In the genomic region with DNA sequence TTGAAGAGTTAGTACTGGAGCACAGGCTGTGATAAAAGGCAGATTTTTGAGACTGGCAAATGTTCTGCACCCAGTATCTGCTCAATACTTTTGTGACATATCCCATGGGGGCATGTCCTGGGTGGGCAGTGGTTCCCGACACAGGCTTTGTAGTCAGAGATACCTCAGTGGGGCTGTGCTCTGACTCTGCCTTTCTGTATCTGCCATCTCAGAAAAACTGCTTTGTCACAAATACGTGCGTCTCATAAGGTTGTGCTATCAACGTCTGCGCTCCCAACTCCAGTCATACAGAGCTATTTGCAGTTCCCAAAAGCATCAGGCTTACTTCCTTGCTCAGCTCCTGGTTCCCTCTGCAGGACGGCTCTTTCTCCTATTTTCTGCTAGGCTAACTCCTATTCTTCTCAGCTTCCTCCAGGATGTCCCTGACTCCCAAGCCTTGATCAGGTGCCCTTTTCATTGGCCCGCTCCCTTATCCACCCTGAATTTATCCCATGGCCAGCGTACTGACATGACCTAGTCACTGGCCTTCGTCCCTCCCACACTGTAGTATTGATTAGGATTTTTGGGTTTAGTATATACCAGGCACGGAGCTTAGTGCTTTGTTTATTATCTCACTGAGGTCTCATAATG, we compare ENCODE assay signal across 1 cellular context.
TF ChIP-seq lines count a peak whose summit lies in the region.

No MANE protein-coding gene starts in this region.

TF ChIP-seq in K562, 482 proteins besides CTCF, POLR2A, EP300 and RAD21 (continued from another document and continues in another):
- TF ChIP-seq ZFP91 (CRISPR knock-in tag; IDR thresholded peaks at IDR 0.05), result no peak
- no peak for TF ChIP-seq PRPF4 (IDR thresholded peaks at IDR 0.05; ENCODE audit: insufficient read depth, low read depth, low read length, poor library complexity, severe bottlenecking)
- no peak for TF ChIP-seq TAF9B (IDR thresholded peaks at IDR 0.05; ENCODE audit: partially characterized antibody)
- TF ChIP-seq GATA2 (CRISPR knock-in tag; IDR thresholded peaks at IDR 0.05), result peak; percentile 65; the same call in 1 of the 2 replicates
- peak; percentile 35; the same call in 1 of the 2 replicates for TF ChIP-seq RB1 (IDR thresholded peaks at IDR 0.05; ENCODE audit: low read depth)
- TF ChIP-seq ETS1 (conservative IDR thresholded peaks at IDR 0.05; ENCODE audit: control insufficient read depth, low read depth, low read length), result no peak
- TF ChIP-seq KLF1 (tag; IDR thresholded peaks at IDR 0.05), result peak; percentile 44; the same call in 1 of the 2 replicates
- no peak for TF ChIP-seq HMG20B (CRISPR knock-in tag; IDR thresholded peaks at IDR 0.05)
- TF ChIP-seq, protein P1, sequence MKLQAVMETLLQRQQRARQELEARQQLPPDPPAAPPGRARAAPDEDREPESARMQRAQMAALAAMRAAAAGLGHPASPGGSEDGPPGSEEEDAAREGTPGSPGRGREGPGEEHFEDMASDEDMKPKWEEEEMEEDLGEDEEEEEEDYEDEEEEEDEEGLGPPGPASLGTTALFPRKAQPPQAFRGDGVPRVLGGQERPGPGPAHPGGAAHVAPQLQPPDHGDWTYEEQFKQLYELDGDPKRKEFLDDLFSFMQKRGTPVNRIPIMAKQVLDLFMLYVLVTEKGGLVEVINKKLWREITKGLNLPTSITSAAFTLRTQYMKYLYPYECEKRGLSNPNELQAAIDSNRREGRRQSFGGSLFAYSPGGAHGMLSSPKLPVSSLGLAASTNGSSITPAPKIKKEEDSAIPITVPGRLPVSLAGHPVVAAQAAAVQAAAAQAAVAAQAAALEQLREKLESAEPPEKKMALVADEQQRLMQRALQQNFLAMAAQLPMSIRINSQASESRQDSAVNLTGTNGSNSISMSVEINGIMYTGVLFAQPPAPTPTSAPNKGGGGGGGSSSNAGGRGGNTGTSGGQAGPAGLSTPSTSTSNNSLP (IDR thresholded peaks at IDR 0.05; ENCODE audit: borderline replicate concordance, low read depth, low read length), result no peak
- no peak for TF ChIP-seq HNRNPLL (IDR thresholded peaks at IDR 0.05; ENCODE audit: low read depth, low read length, poor library complexity, severe bottlenecking)
- TF ChIP-seq ELF2 (CRISPR knock-in tag; IDR thresholded peaks at IDR 0.05), result no peak; the same call in 1 of the 2 replicates
- no peak for TF ChIP-seq RBM14 (IDR thresholded peaks at IDR 0.05; ENCODE audit: borderline replicate concordance, insufficient read depth, low read depth, low read length)
- TF ChIP-seq, protein P2, sequence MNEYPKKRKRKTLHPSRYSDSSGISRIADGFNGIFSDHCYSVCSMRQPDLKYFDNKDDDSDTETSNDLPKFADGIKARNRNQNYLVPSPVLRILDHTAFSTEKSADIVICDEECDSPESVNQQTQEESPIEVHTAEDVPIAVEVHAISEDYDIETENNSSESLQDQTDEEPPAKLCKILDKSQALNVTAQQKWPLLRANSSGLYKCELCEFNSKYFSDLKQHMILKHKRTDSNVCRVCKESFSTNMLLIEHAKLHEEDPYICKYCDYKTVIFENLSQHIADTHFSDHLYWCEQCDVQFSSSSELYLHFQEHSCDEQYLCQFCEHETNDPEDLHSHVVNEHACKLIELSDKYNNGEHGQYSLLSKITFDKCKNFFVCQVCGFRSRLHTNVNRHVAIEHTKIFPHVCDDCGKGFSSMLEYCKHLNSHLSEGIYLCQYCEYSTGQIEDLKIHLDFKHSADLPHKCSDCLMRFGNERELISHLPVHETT (CRISPR knock-in tag; conservative IDR thresholded peaks at IDR 0.05 in 1 of 2, IDR thresholded peaks at IDR 0.05 in 1 of 2), result peak in 1 of 2 experiments; percentile 86; a peak in 2 of 4 replicates
- peak; percentile 94 for TF ChIP-seq NFE2 (IDR thresholded peaks at IDR 0.05; ENCODE audit: low read depth)
- no peak for TF ChIP-seq TARDBP (IDR thresholded peaks at IDR 0.05)
- no peak for TF ChIP-seq ESRRB (CRISPR knock-in tag; IDR thresholded peaks at IDR 0.05; ENCODE audit: borderline replicate concordance)
- no peak for TF ChIP-seq BCL6 (CRISPR knock-in tag; IDR thresholded peaks at IDR 0.05)
- TF ChIP-seq NCOA1 (IDR thresholded peaks at IDR 0.05; ENCODE audit: low read depth), result no peak; the same call in 1 of the 2 replicates
- TF ChIP-seq, protein P3, sequence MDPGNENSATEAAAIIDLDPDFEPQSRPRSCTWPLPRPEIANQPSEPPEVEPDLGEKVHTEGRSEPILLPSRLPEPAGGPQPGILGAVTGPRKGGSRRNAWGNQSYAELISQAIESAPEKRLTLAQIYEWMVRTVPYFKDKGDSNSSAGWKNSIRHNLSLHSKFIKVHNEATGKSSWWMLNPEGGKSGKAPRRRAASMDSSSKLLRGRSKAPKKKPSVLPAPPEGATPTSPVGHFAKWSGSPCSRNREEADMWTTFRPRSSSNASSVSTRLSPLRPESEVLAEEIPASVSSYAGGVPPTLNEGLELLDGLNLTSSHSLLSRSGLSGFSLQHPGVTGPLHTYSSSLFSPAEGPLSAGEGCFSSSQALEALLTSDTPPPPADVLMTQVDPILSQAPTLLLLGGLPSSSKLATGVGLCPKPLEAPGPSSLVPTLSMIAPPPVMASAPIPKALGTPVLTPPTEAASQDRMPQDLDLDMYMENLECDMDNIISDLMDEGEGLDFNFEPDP (CRISPR knock-in tag; IDR thresholded peaks at IDR 0.05), result no peak
- no peak for TF ChIP-seq GTF3C2 (IDR thresholded peaks at IDR 0.05; ENCODE audit: borderline replicate concordance, extremely low read depth, insufficient read length)
- no peak for TF ChIP-seq MTA3 (IDR thresholded peaks at IDR 0.05; ENCODE audit: borderline replicate concordance)
- no peak for TF ChIP-seq BCOR (IDR thresholded peaks at IDR 0.05)
- TF ChIP-seq SIN3A (IDR thresholded peaks at IDR 0.05; ENCODE audit: borderline replicate concordance in 2 of 2, control insufficient read depth in 1 of 2, low read depth in 2 of 2, low read length in 2 of 2), result no peak
- TF ChIP-seq MTF1 (CRISPR knock-in tag; IDR thresholded peaks at IDR 0.05; ENCODE audit: borderline replicate concordance), result 0 out of 2 replicates have a peak, but pooled peaks have one; percentile 52
- no peak for TF ChIP-seq NUFIP1 (IDR thresholded peaks at IDR 0.05; ENCODE audit: partially characterized antibody)
- TF ChIP-seq ZHX1 (conservative IDR thresholded peaks at IDR 0.05; ENCODE audit: low read length), result no peak
- TF ChIP-seq, protein P4, sequence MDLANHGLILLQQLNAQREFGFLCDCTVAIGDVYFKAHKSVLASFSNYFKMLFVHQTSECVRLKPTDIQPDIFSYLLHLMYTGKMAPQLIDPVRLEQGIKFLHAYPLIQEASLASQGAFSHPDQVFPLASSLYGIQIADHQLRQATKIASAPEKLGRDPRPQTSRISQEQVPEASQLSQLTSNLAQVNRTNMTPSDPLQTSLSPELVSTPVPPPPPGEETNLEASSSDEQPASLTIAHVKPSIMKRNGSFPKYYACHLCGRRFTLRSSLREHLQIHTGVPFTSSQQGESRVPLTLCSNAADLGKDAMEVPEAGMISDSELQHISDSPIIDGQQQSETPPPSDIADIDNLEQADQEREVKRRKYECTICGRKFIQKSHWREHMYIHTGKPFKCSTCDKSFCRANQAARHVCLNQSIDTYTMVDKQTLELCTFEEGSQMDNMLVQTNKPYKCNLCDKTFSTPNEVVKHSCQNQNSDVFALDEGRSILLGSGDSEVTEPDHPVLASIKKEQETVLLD (IDR thresholded peaks at IDR 0.05), result no peak
- TF ChIP-seq ZNF76 (CRISPR knock-in tag; IDR thresholded peaks at IDR 0.05; ENCODE audit: borderline replicate concordance), result no peak
- TF ChIP-seq, protein P5, sequence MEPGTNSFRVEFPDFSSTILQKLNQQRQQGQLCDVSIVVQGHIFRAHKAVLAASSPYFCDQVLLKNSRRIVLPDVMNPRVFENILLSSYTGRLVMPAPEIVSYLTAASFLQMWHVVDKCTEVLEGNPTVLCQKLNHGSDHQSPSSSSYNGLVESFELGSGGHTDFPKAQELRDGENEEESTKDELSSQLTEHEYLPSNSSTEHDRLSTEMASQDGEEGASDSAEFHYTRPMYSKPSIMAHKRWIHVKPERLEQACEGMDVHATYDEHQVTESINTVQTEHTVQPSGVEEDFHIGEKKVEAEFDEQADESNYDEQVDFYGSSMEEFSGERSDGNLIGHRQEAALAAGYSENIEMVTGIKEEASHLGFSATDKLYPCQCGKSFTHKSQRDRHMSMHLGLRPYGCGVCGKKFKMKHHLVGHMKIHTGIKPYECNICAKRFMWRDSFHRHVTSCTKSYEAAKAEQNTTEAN (CRISPR knock-in tag; IDR thresholded peaks at IDR 0.05), result no peak
- TF ChIP-seq HCFC1 (IDR thresholded peaks at IDR 0.05; ENCODE audit: low read depth, low read length), result 0 out of 2 replicates have a peak, but pooled peaks have one; percentile 15
- TF ChIP-seq TRIM24 (IDR thresholded peaks at IDR 0.05), result peak in 1 of 2 experiments; percentile 20; a peak in 1 of 4 replicates
